In genomic region chr7:100472854-100473499, GRCh38 we compare ENCODE assay signal across 1 cellular context.
TF ChIP-seq lines count a peak whose summit lies in the region.

No MANE protein-coding gene starts in this region.

TF ChIP-seq in K562, 482 proteins besides CTCF, POLR2A, EP300 and RAD21 (continued from another document):
- TF ChIP-seq, protein P1, sequence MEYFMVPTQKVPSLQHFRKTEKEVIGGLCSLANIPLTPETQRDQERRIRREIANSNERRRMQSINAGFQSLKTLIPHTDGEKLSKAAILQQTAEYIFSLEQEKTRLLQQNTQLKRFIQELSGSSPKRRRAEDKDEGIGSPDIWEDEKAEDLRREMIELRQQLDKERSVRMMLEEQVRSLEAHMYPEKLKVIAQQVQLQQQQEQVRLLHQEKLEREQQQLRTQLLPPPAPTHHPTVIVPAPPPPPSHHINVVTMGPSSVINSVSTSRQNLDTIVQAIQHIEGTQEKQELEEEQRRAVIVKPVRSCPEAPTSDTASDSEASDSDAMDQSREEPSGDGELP (CRISPR knock-in tag; IDR thresholded peaks at IDR 0.05; ENCODE audit: borderline replicate concordance), result peak; percentile 61; the same call in 1 of the 2 replicates
- TF ChIP-seq, protein P2, sequence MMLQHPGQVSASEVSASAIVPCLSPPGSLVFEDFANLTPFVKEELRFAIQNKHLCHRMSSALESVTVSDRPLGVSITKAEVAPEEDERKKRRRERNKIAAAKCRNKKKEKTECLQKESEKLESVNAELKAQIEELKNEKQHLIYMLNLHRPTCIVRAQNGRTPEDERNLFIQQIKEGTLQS (IDR thresholded peaks at IDR 0.05), result peak; percentile 72
- TF ChIP-seq, protein P2 (CRISPR knock-in tag; conservative IDR thresholded peaks at IDR 0.05), result no peak; the same call in 1 of the 2 replicates
- TF ChIP-seq NFATC3 (IDR thresholded peaks at IDR 0.05) (no peak), BMI1 (IDR thresholded peaks at IDR 0.05; ENCODE audit: low read length) (no peak), ELF2 (CRISPR knock-in tag; IDR thresholded peaks at IDR 0.05) (no peak), ZBTB2 (IDR thresholded peaks at IDR 0.05) (0 out of 2 replicates have a peak, but pooled peaks have one; percentile 40), ZNF253 (CRISPR knock-in tag; conservative IDR thresholded peaks at IDR 0.05) (no peak), POLR2AphosphoS5 (IDR thresholded peaks at IDR 0.05; ENCODE audit: control insufficient read depth, insufficient read depth, low read depth, low read length) (peak; percentile 73), PHB (CRISPR knock-in tag; IDR thresholded peaks at IDR 0.05) (no peak)
- TF ChIP-seq, protein P3, sequence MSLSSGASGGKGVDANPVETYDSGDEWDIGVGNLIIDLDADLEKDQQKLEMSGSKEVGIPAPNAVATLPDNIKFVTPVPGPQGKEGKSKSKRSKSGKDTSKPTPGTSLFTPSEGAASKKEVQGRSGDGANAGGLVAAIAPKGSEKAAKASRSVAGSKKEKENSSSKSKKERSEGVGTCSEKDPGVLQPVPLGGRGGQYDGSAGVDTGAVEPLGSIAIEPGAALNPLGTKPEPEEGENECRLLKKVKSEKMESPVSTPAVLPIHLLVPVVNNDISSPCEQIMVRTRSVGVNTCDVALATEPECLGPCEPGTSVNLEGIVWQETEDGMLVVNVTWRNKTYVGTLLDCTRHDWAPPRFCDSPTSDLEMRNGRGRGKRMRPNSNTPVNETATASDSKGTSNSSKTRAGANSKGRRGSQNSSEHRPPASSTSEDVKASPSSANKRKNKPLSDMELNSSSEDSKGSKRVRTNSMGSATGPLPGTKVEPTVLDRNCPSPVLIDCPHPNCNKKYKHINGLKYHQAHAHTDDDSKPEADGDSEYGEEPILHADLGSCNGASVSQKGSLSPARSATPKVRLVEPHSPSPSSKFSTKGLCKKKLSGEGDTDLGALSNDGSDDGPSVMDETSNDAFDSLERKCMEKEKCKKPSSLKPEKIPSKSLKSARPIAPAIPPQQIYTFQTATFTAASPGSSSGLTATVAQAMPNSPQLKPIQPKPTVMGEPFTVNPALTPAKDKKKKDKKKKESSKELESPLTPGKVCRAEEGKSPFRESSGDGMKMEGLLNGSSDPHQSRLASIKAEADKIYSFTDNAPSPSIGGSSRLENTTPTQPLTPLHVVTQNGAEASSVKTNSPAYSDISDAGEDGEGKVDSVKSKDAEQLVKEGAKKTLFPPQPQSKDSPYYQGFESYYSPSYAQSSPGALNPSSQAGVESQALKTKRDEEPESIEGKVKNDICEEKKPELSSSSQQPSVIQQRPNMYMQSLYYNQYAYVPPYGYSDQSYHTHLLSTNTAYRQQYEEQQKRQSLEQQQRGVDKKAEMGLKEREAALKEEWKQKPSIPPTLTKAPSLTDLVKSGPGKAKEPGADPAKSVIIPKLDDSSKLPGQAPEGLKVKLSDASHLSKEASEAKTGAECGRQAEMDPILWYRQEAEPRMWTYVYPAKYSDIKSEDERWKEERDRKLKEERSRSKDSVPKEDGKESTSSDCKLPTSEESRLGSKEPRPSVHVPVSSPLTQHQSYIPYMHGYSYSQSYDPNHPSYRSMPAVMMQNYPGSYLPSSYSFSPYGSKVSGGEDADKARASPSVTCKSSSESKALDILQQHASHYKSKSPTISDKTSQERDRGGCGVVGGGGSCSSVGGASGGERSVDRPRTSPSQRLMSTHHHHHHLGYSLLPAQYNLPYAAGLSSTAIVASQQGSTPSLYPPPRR (CRISPR knock-in tag; IDR thresholded peaks at IDR 0.05; ENCODE audit: borderline replicate concordance), result no peak
- TF ChIP-seq, protein P4, sequence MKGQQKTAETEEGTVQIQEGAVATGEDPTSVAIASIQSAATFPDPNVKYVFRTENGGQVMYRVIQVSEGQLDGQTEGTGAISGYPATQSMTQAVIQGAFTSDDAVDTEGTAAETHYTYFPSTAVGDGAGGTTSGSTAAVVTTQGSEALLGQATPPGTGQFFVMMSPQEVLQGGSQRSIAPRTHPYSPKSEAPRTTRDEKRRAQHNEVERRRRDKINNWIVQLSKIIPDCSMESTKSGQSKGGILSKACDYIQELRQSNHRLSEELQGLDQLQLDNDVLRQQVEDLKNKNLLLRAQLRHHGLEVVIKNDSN (CRISPR knock-in tag; IDR thresholded peaks at IDR 0.05), result no peak
